ENCODE assay signal across 8 cellular contexts in genomic region chr17:43398724-43399595, GRCh38. TPM values are rescaled to one million over a fixed set of nuclear protein-coding genes. Genes with fewer than 3 reads are reported as not detected.
DNase-seq lines count a peak whose midpoint lies in the region; ATAC-seq and TF ChIP-seq lines count a peak whose summit lies in the region.

Gene ARL4D (plus strand): TSS chr17:43398993. CDS start chr17:43399733, 740 bp downstream.

- H3K9ac ChIP-seq in HCT116 (ENCODE audit: low read length), result peak within 1 kb of the TSS; percentile 87

- H3K27me3 Mint-ChIP-seq in activated CD4-positive, alpha-beta T cell treated with anti-CD3 and anti-CD28 coated beads for 36 hours, result no peaks in the 10 kb centered on the region

- TF ChIP-seq CTCF in BJ (IDR thresholded peaks at IDR 0.05; ENCODE audit: insufficient read depth, low read depth, low read length) (no peak), HCT116 (IDR thresholded peaks at IDR 0.05 in 2 of 3, conservative IDR thresholded peaks at IDR 0.05 in 1 of 3; ENCODE audit: borderline replicate concordance in 1 of 3, insufficient read depth in 1 of 3, low read depth in 2 of 3, low read length in 2 of 3) (no peak), kidney epithelial cell (IDR thresholded peaks at IDR 0.05; ENCODE audit: insufficient read depth, low read length, poor library complexity, severe bottlenecking) (no peak)

- intact Hi-C loops in HCT116 (cut with micrococcal nuclease), result no loop called here
- intact Hi-C loops in activated CD4-positive, alpha-beta T cell treated with anti-CD3 and anti-CD28 coated beads for 36 hours (cut with DNase I, micrococcal nuclease), result loop anchor here (1.0 kb wide), 2 partner anchors 11 to 84 kb away; partner anchors contain the start of gene DHX8 (in 2 of the 2)

- H3K27ac Mint-ChIP-seq in activated CD4-positive, alpha-beta T cell treated with anti-CD3 and anti-CD28 coated beads for 36 hours, result peak within 1 kb of the TSS; percentile 74

- H3K4me1 Mint-ChIP-seq in activated CD4-positive, alpha-beta T cell treated with anti-CD3 and anti-CD28 coated beads for 36 hours, result peaks cover 17% of the 10 kb centered on the region

- POLR2A ChIA-PET in BJ (lab: Charles Lee) (interaction anchor here (0.6 to 1.8 kb wide), 13 partner anchors 8 to 131 kb away, joined by 3 to 29 read pairs (median 5); partner anchors contain the start of gene DHX8), HCT116 (lab: Charles Lee) (interaction anchor here (0.6 to 4.9 kb wide), 26 partner anchors 9 to 907 kb away, joined by 3 to 63 read pairs (median 4); partner anchors contain the start of genes DHX8 and ETV4)
- POLR2A ChIA-PET in activated CD4-positive, alpha-beta T cell treated with anti-CD3 and anti-CD28 coated beads for 36 hours (lab: Charles Lee), result interaction anchor here (0.6 to 2.7 kb wide), 11 partner anchors 11 to 146 kb away, joined by 3 to 31 read pairs (median 4); partner anchors contain the start of gene DHX8

- ATAC-seq in HCT116, result peak; percentile 88
- peak; percentile 83 for ATAC-seq in activated CD4-positive, alpha-beta T cell treated with anti-CD3 and anti-CD28 coated beads for 36 hours
- ATAC-seq in HG03439 (IDR thresholded peaks at IDR 0.05; ENCODE audit: unreplicated experiment), result no peak

- H3K36me3 Mint-ChIP-seq in activated CD4-positive, alpha-beta T cell treated with anti-CD3 and anti-CD28 coated beads for 36 hours (ENCODE audit: low read depth), result no peaks in the 10 kb centered on the region

- peak; percentile 96 for TF ChIP-seq POLR2A in HCT116 (IDR thresholded peaks at IDR 0.05; ENCODE audit: borderline replicate concordance, extremely low read depth, insufficient read depth, insufficient read length)

- H3K27ac ChIP-seq in HCT116 (ENCODE audit: low read depth, low read length), result peak within 1 kb of the TSS; percentile 36; the same call in 1 of the 2 replicates

- TSS peak; percentile 77 for BruUV-seq in HCT116 (replicated peaks; lab: Mats Ljungman, UMichigan)

- H3K4me1 ChIP-seq in HCT116 (ENCODE audit: control insufficient read depth in 1 of 2, insufficient read depth in 2 of 2, low read length in 2 of 2), result peaks cover 3 to 40% of the 10 kb centered on the region in 2 experiments; a peak in 3 of 4 replicates

- H3K4me2 ChIP-seq in HCT116 (ENCODE audit: low read length), result peak within 1 kb of the TSS; percentile 88

- H3K36me3 ChIP-seq in BJ (ENCODE audit: control insufficient read depth, insufficient read depth, low read length) (peaks cover 8% of the 10 kb centered on the region), HCT116 (ENCODE audit: control insufficient read depth in 1 of 2, insufficient read depth in 2 of 2, low read length in 2 of 2) (no peaks in the 10 kb centered on the region), kidney epithelial cell (ENCODE audit: control insufficient read depth, insufficient read depth, low read length) (no peaks in the 10 kb centered on the region)

- H3K4me3 Mint-ChIP-seq in activated CD4-positive, alpha-beta T cell treated with anti-CD3 and anti-CD28 coated beads for 36 hours, result peak within 1 kb of the TSS; percentile 82

- no peaks in the 10 kb centered on the region for H3K9me3 Mint-ChIP-seq in activated CD4-positive, alpha-beta T cell treated with anti-CD3 and anti-CD28 coated beads for 36 hours (ENCODE audit: low read depth)

- H3K4me3 ChIP-seq in BJ (ENCODE audit: low read depth, low read length), result peak within 1 kb of the TSS; percentile 92
- peak within 1 kb of the TSS; percentile 73 to 75 for H3K4me3 ChIP-seq in HCT116 (replicated peaks in 1 of 2; ENCODE audit: low read depth in 1 of 2, low read length in 2 of 2)
- H3K4me3 ChIP-seq in kidney epithelial cell (ENCODE audit: low read depth, low read length), result peak within 1 kb of the TSS; percentile 81

- no peaks in the 10 kb centered on the region for H3K9me2 ChIP-seq in HCT116 (ENCODE audit: insufficient read depth)

- no peaks in the 10 kb centered on the region for H3K9me3 ChIP-seq in HCT116 (ENCODE audit: control insufficient read depth in 1 of 2, insufficient read depth in 1 of 2, low read depth in 1 of 2, low read length in 2 of 2)

- no peak for DNase-seq in BJ (ENCODE audit: low read depth)
- DNase-seq in HCT116 (ENCODE audit: low read depth, low spot score), result no peak
- DNase-seq in NCI-H345 (lab: John Stamatoyannopoulos, UW), result peak; percentile 90
- peak; percentile 89 for DNase-seq in activated CD4-positive, alpha-beta T cell treated with anti-CD3 and anti-CD28 coated beads for 36 hours
- peak; percentile 95 for DNase-seq in cerebellum (ENCODE audit: low spot score)
- DNase-seq in kidney epithelial cell (ENCODE audit: low read depth), result no peak
- peak; percentile 90 for DNase-seq in stimulated activated CD4-positive, alpha-beta T cell treated with anti-CD3 and anti-CD28 coated beads, Interleukin-15, amount 100 ng/mL, for 24 hours

- CTCF ChIA-PET in BJ (lab: Yijun Ruan, JAX) (interaction anchor here (0.5 to 12.4 kb wide), 8 partner anchors 8 to 84 kb away, joined by 3 to 395 read pairs (median 4); partner anchors contain the start of gene DHX8), HCT116 (lab: Charles Lee) (interaction anchor here (0.8 to 10.0 kb wide), 4 partner anchors 8 to 85 kb away, joined by 3 to 194 read pairs (median 5); partner anchors contain the start of gene DHX8)
- CTCF ChIA-PET in activated CD4-positive, alpha-beta T cell treated with anti-CD3 and anti-CD28 coated beads for 36 hours (lab: Charles Lee), result interaction anchor here (0.7 to 11.6 kb wide), 11 partner anchors 8 to 84 kb away, joined by 3 to 240 read pairs (median 4); partner anchors contain the start of gene DHX8

- RAD21 ChIA-PET in HCT116 (lab: Charles Lee; ENCODE audit: low non-redundant PET in 1 of 2, low total read pairs in 2 of 2, uncharacterized antibody in 2 of 2, unreplicated experiment in 2 of 2), result interaction anchor here (0.7 to 1.8 kb wide), 3 partner anchors 11 to 85 kb away, joined by 3 to 5 read pairs (median 4); partner anchors contain the start of gene DHX8 (in 1 of the 2)

- peaks cover 17% of the 10 kb centered on the region for H3K79me2 ChIP-seq in HCT116 (ENCODE audit: insufficient read depth, low read length)

- no peaks in the 10 kb centered on the region for H4K20me1 ChIP-seq in HCT116 (ENCODE audit: insufficient read depth)

- no peak for TF ChIP-seq RAD21 in HCT116 (IDR thresholded peaks at IDR 0.05; ENCODE audit: low read depth)

- peak within 1 kb of the TSS; percentile 97 for H2AFZ ChIP-seq in HCT116 (ENCODE audit: low read depth, low read length, poor library complexity, severe bottlenecking)

- no peaks in the 10 kb centered on the region for H3K27me3 ChIP-seq in BJ (ENCODE audit: control insufficient read depth, insufficient read depth, low read length)
- H3K27me3 ChIP-seq in HCT116 (ENCODE audit: insufficient read depth, low read length), result no peaks in the 10 kb centered on the region
- no peaks in the 10 kb centered on the region for H3K27me3 ChIP-seq in kidney epithelial cell (ENCODE audit: control insufficient read depth, insufficient read depth, low read length)

TF ChIP-seq in HCT116, 20 proteins besides CTCF, POLR2A, EP300 and RAD21 (continues in another document):
- TF ChIP-seq, protein P1, sequence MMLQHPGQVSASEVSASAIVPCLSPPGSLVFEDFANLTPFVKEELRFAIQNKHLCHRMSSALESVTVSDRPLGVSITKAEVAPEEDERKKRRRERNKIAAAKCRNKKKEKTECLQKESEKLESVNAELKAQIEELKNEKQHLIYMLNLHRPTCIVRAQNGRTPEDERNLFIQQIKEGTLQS (IDR thresholded peaks at IDR 0.05), result no peak
- no peak for TF ChIP-seq SRF (IDR thresholded peaks at IDR 0.05; ENCODE audit: low read depth)
- no peak for TF ChIP-seq FOSL1 (IDR thresholded peaks at IDR 0.05; ENCODE audit: low read depth)
- TF ChIP-seq SIN3A (IDR thresholded peaks at IDR 0.05; ENCODE audit: low read depth), result peak; percentile 74; the same call in 1 of the 2 replicates
- TF ChIP-seq EGR1 (IDR thresholded peaks at IDR 0.05; ENCODE audit: low read depth), result no peak
- TF ChIP-seq ZBTB33 (IDR thresholded peaks at IDR 0.05; ENCODE audit: extremely low read depth, insufficient replicate concordance, low read length), result no peak
- TF ChIP-seq, protein P2, sequence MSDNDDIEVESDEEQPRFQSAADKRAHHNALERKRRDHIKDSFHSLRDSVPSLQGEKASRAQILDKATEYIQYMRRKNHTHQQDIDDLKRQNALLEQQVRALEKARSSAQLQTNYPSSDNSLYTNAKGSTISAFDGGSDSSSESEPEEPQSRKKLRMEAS (IDR thresholded peaks at IDR 0.05), result peak; percentile 63; the same call in 1 of the 2 replicates
- no peak for TF ChIP-seq EZH2 (IDR thresholded peaks at IDR 0.05)

RNA-seq across cellular contexts. Expression of gene ARL4D, which starts in this region (rescaled TPM):
- 29.1 and 33.8 TPM in 2 replicates for polyA plus RNA-seq in BJ (2011; rRNA removed)
- 17.0 and 25.6 TPM in 2 replicates for polyA minus RNA-seq in BJ (2011; rRNA and poly(A)+ RNA removed)
- 11.5 TPM for total RNA-seq in HCT116 (2021; ENCODE audit: unreplicated experiment)
- polyA plus RNA-seq in HCT116 (2012), result 13.4 and 16.0 TPM in 2 replicates
- total RNA-seq in activated CD4-positive, alpha-beta T cell treated with anti-CD3 and anti-CD28 coated beads for 36 hours, result 1 to 10 TPM; 2.0 to 2.3 TPM
- total RNA-seq in cerebellum, result 5.1 TPM
- total RNA-seq in kidney epithelial cell, result 1.5 and 1.8 TPM in 2 replicates

Comparison
In these comparisons a context has a peak if more than half of its experiments do, and no peak if none do; other contexts are left out.
1. DNase-seq: peak in NCI-H345 (single experiment), activated CD4-positive, alpha-beta T cell treated with anti-CD3 and anti-CD28 coated beads for 36 hours (single experiment), cerebellum (single experiment) and stimulated activated CD4-positive, alpha-beta T cell treated with anti-CD3 and anti-CD28 coated beads, Interleukin-15, amount 100 ng/mL, for 24 hours (single experiment); none in BJ (single experiment), HCT116 (single experiment) and kidney epithelial cell (single experiment).
2. Peak in every context shown above with its lines, with median percentiles within 50 percentile points of each other: H3K4me3 ChIP-seq.